In genomic region chr3:151841801-151842200, GRCh38 we compare ENCODE assay signal across 18 cellular contexts. TPM values are rescaled to one million over a fixed set of nuclear protein-coding genes. Genes with fewer than 3 reads are reported as not detected.
"Had no signal": no experiment of that assay in that cellular context is flagged by ENCODE, and none has a peak within 500 bp of the region (broad histone marks: within the 10 kb centered on the region; RNA-seq: fewer than 3 reads in every experiment).

No MANE protein-coding gene starts in this region.

- ATAC-seq: activated CD4-positive, CD25-positive, alpha-beta regulatory T cell treated with anti-CD3 and anti-CD28 coated beads, Interleukin-2, amount 50 U/mL, for 24 hours; heart right ventricle; pancreas had no signal

- H3K36me3 Mint-ChIP-seq: activated naive CD4-positive, alpha-beta T cell treated with anti-CD3 and anti-CD28 coated beads, Interleukin-2, amount 50 U/mL, for 24 hours had no signal

- H3K27me3 ChIP-seq: breast epithelium, esophagus squamous epithelium, pancreas, stomach had no signal

- H3K9me3 ChIP-seq: breast epithelium, esophagus squamous epithelium, pancreas, stomach, thoracic aorta had no signal

- H3K9me3 Mint-ChIP-seq: activated naive CD4-positive, alpha-beta T cell treated with anti-CD3 and anti-CD28 coated beads, Interleukin-2, amount 50 U/mL, for 24 hours; T-helper 2 cell treated with Interferon-gamma antibody and Interleukin-4, amounts not matched to agents 5 μg/mL and 100 μg/mL, for 36 hours had no signal

- DNase-seq: activated CD4-positive, alpha-beta T cell treated with anti-CD3 and anti-CD28 coated beads, Interleukin-2, amount 50 U/mL, for 4 hours; activated effector memory CD4-positive, alpha-beta T cell treated with Interleukin-2 at 50 U/mL for 16 hours; activated T-cell treated with anti-CD3 and anti-CD28 coated beads, Interleukin-2, amount 50 U/mL, for 1 hour; amniotic stem cell; esophagus squamous epithelium; heart right ventricle; kidney glomerular epithelial cell; pancreas; stomach had no signal

- H3K27ac ChIP-seq: breast epithelium, esophagus squamous epithelium, heart right ventricle, pancreas, stomach, thoracic aorta had no signal

- H3K4me1 Mint-ChIP-seq: activated naive CD4-positive, alpha-beta T cell treated with anti-CD3 and anti-CD28 coated beads, Interleukin-2, amount 50 U/mL, for 24 hours had no signal

- H3K4me1 ChIP-seq: breast epithelium had no signal

- H3K36me3 ChIP-seq: breast epithelium, esophagus squamous epithelium, heart right ventricle, pancreas, stomach, thoracic aorta had no signal

- H3K4me3 Mint-ChIP-seq: activated naive CD4-positive, alpha-beta T cell treated with anti-CD3 and anti-CD28 coated beads, Interleukin-2, amount 50 U/mL, for 24 hours; neural crest cell; T-helper 2 cell treated with Interferon-gamma antibody and Interleukin-4, amounts not matched to agents 5 μg/mL and 100 μg/mL, for 36 hours had no signal

- H3K4me3 ChIP-seq: breast epithelium, esophagus squamous epithelium, heart right ventricle, pancreas, stomach, thoracic aorta had no signal

- H3K27ac Mint-ChIP-seq: activated naive CD4-positive, alpha-beta T cell treated with anti-CD3 and anti-CD28 coated beads, Interleukin-2, amount 50 U/mL, for 24 hours; T-helper 2 cell treated with Interferon-gamma antibody and Interleukin-4, amounts not matched to agents 5 μg/mL and 100 μg/mL, for 36 hours had no signal

- FAIRE-seq: frontal cortex, pancreas had no signal

RNA-seq across cellular contexts. Expression of gene AADAC, which starts 27.9 kb away (rescaled TPM):
- total RNA-seq: frontal cortex, neural crest cell, renal cortical epithelial cell, thoracic aorta, ureter had no signal

RNA-seq across cellular contexts. Expression of gene SUCNR1, which starts 31.6 kb away (rescaled TPM):
- total RNA-seq: neural crest cell had no signal
